ENCODE assay signal across 1 cellular context in the genomic region with DNA sequence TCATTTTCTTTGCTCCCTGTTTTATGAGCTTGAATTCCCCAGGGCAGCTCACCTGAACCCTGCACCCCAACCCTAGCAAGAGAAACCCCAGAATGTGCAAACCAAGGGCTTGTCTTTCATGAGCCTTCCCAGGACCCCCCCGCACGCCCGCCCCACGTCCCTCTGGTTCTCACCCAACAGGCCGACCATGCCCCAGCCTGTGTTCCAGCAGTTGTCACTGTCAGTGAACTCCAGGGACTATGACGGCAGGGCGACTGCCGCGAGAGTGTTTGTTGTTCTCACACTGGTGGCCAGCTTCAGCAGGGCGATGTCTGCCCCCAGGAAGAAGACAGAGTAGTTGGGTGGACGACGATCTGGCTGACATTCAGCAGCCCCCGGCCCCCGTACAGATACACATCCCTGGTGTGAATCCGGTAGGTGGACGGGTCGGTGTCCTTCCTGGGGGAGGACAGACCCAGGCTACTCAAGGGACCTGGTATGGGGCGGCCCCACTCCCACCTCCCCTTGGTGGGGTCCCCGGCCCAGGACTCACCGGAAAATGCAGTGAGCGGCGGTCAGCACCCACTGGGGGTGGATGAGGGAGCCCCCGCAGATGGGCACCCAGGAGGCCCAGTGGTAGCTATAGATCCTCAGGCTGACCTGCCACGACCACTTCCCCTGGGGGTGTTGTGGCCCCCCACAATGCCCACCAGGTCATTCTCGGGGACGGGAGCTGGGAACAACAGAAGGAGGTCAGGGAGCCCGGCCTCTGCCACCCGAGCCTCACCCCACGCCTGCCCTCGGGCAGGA.
TF ChIP-seq lines count a peak whose summit lies in the region.

No MANE protein-coding gene starts in this region.

TF ChIP-seq in H1, 55 proteins besides CTCF, POLR2A, EP300 and RAD21:
- no peak for TF ChIP-seq JUN (IDR thresholded peaks at IDR 0.05; ENCODE audit: low read depth, low read length)
- TF ChIP-seq SAP30 (IDR thresholded peaks at IDR 0.05; ENCODE audit: insufficient read depth, insufficient replicate concordance, low read length): no peak
- no peak for TF ChIP-seq FOSL1 (IDR thresholded peaks at IDR 0.05; ENCODE audit: insufficient read depth, low read depth, low read length)
- no peak for TF ChIP-seq BCL11A (IDR thresholded peaks at IDR 0.05; ENCODE audit: low read depth in 2 of 2, low read length in 2 of 2)
- no peak for TF ChIP-seq KDM5A (IDR thresholded peaks at IDR 0.05; ENCODE audit: low read length)
- no peak for TF ChIP-seq TEAD4 (IDR thresholded peaks at IDR 0.05; ENCODE audit: low read depth, low read length)
- no peak for TF ChIP-seq EGR1 (IDR thresholded peaks at IDR 0.05; ENCODE audit: borderline replicate concordance, low read depth, low read length)
- TF ChIP-seq KDM4A (IDR thresholded peaks at IDR 0.05; ENCODE audit: low read depth, low read length, severe bottlenecking): no peak
- TF ChIP-seq NANOG (IDR thresholded peaks at IDR 0.05; ENCODE audit: insufficient read depth, low read depth, low read length, poor library complexity, severe bottlenecking): no peak
- TF ChIP-seq RFX5 (IDR thresholded peaks at IDR 0.05; ENCODE audit: borderline replicate concordance, low read depth, low read length): no peak
- no peak for TF ChIP-seq CBX8 (IDR thresholded peaks at IDR 0.05; ENCODE audit: borderline replicate concordance, low read depth, low read length)
- TF ChIP-seq, protein P1, sequence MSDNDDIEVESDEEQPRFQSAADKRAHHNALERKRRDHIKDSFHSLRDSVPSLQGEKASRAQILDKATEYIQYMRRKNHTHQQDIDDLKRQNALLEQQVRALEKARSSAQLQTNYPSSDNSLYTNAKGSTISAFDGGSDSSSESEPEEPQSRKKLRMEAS (IDR thresholded peaks at IDR 0.05): no peak
- no peak for TF ChIP-seq SP4 (IDR thresholded peaks at IDR 0.05; ENCODE audit: low read length)
- TF ChIP-seq ZNF274 (IDR thresholded peaks at IDR 0.05; ENCODE audit: borderline replicate concordance, extremely low read depth, low read length): no peak
- no peak for TF ChIP-seq CTBP2 (IDR thresholded peaks at IDR 0.05; ENCODE audit: borderline replicate concordance, insufficient read depth, insufficient read length, low read length)
- no peak for TF ChIP-seq TBP (IDR thresholded peaks at IDR 0.05; ENCODE audit: low read depth, low read length)
